Comparison of ENCODE assay signal across 8 cellular contexts in genomic region chr1:16009030-16009460, GRCh38. TPM values are rescaled to one million over a fixed set of nuclear protein-coding genes. Genes with fewer than 3 reads are reported as not detected.
A peak's percentile ranks its signal among the peaks of the same experiment; 100 is the strongest.
DNase-seq lines count a peak whose midpoint lies in the region; ATAC-seq and TF ChIP-seq lines count a peak whose summit lies in the region.

No MANE protein-coding gene starts in this region.

- H4K20me1 ChIP-seq in KMS-11 (ENCODE audit: insufficient read depth), result no peaks in the 10 kb centered on the region

- 0% methylated on average over 3 of the region's 4 CpGs; no CpG with 5 or more reads in 1 of the 2 donors for WGBS in transverse colon (ENCODE audit: low coverage in 1 of 2), 2 donors

- H3K9me3 ChIP-seq in SJSA1 (replicated peaks) (no peaks in the 10 kb centered on the region), parathyroid adenoma (ENCODE audit: control insufficient read depth, low read length) (no peaks in the 10 kb centered on the region), transverse colon (no peaks in the 10 kb centered on the region)

- no peaks in the 10 kb centered on the region for H3K36me3 ChIP-seq in KMS-11 (ENCODE audit: insufficient read depth)
- no peaks in the 10 kb centered on the region for H3K36me3 ChIP-seq in SJSA1
- no peaks in the 10 kb centered on the region for H3K36me3 ChIP-seq in parathyroid adenoma (ENCODE audit: control insufficient read depth, insufficient read depth, low read length)
- no peaks in the 10 kb centered on the region for H3K36me3 ChIP-seq in transverse colon

- ATAC-seq in foreskin keratinocyte (peak; percentile 24), GM21360 (IDR thresholded peaks at IDR 0.05; ENCODE audit: unreplicated experiment) (no peak)

- TF ChIP-seq POLR2A in transverse colon (IDR thresholded peaks at IDR 0.05), result no peak

- DNase-seq in DMS53 treated with DMSO at 0.1 percent for 48 hours (lab: John Stamatoyannopoulos, UW; ENCODE audit: unreplicated experiment) (peak; percentile 72), SJSA1 (ENCODE audit: low read depth in 1 of 2, low spot score in 2 of 2) (peak; percentile 73 to 85), foreskin keratinocyte (peak in 1 of 2 donors; percentile 46), transverse colon (peak; percentile 82)
- peak; percentile 53 for DNase-seq in activated effector memory CD4-positive, alpha-beta T cell treated with Interleukin-2 at 50 U/mL for 16 hours

- H3K4me1 ChIP-seq in KMS-11 (ENCODE audit: low read depth, poor library complexity, severe bottlenecking) (peaks cover 24% of the 10 kb centered on the region), SJSA1 (replicated peaks) (peaks cover 24% of the 10 kb centered on the region), foreskin keratinocyte (peaks cover 8% of the 10 kb centered on the region), parathyroid adenoma (peaks cover 4% of the 10 kb centered on the region), transverse colon (peaks cover 11 to 18% (median 18%) of the 10 kb centered on the region in 4 donors)

- H3K27ac ChIP-seq in KMS-11, result no peak overlapping the region
- no peak overlapping the region for H3K27ac ChIP-seq in SJSA1
- H3K27ac ChIP-seq in foreskin keratinocyte, result no peak overlapping the region
- no peak overlapping the region for H3K27ac ChIP-seq in parathyroid adenoma
- no peak overlapping the region for H3K27ac ChIP-seq in transverse colon

- H2AFZ ChIP-seq in KMS-11 (ENCODE audit: low read depth) (no peak overlapping the region), parathyroid adenoma (no peak overlapping the region)

- in situ Hi-C loops in transverse colon (cut with MboI; ENCODE audit: low pct_ligation_motif_present in 1 of 4, low pct_unique_long_range_greater_than_20kb in 1 of 4, low sequenced_read_pairs in 3 of 4), result no loop called here

- TF ChIP-seq CTCF in KMS-11 (conservative IDR thresholded peaks at IDR 0.05; ENCODE audit: low read depth, low read length) (peak; percentile 99), foreskin keratinocyte (conservative IDR thresholded peaks at IDR 0.05) (peak; percentile 92), parathyroid adenoma (IDR thresholded peaks at IDR 0.05) (peak; percentile 86), transverse colon (IDR thresholded peaks at IDR 0.05) (peak; percentile 94 to 98 (median 96))

- H3K9ac ChIP-seq in KMS-11, result no peak overlapping the region
- H3K9ac ChIP-seq in parathyroid adenoma, result no peak overlapping the region

- TF ChIP-seq EP300 in transverse colon (IDR thresholded peaks at IDR 0.05; ENCODE audit: low read depth), result no peak

- H3K4me3 ChIP-seq in KMS-11 (IDR thresholded peaks at IDR 0.05; ENCODE audit: insufficient read depth, low read depth, low read length), result no peak overlapping the region
- H3K4me3 ChIP-seq in SJSA1, result no peak overlapping the region
- H3K4me3 ChIP-seq in parathyroid adenoma (ENCODE audit: low read depth, low read length), result no peak overlapping the region
- H3K4me3 ChIP-seq in transverse colon, result no peak overlapping the region

- intact Hi-C loops in transverse colon (cut with DNase I; ENCODE audit: low total_unique reads), result loop anchor here (2.0 kb wide), 2 partner anchors 24 to 48 kb away; no protein-coding TSS in a partner anchor

- H3K27me3 ChIP-seq in KMS-11 (ENCODE audit: insufficient read depth, low read depth), result no peaks in the 10 kb centered on the region
- H3K27me3 ChIP-seq in SJSA1 (replicated peaks), result no peaks in the 10 kb centered on the region
- peaks cover 3% of the 10 kb centered on the region for H3K27me3 ChIP-seq in foreskin keratinocyte
- no peaks in the 10 kb centered on the region for H3K27me3 ChIP-seq in parathyroid adenoma (ENCODE audit: control insufficient read depth, insufficient read depth, low read length)
- no peaks in the 10 kb centered on the region for H3K27me3 ChIP-seq in transverse colon

- H3K4me2 ChIP-seq in KMS-11 (no peak overlapping the region), parathyroid adenoma (ENCODE audit: low read length) (no peak overlapping the region)

- H3K79me2 ChIP-seq in KMS-11 (ENCODE audit: insufficient read depth, low read depth) (no peaks in the 10 kb centered on the region), parathyroid adenoma (no peaks in the 10 kb centered on the region)

RNA-seq across cellular contexts. Expression of gene SRARP, which starts 5.0 kb away (rescaled TPM):
- not detected in 2 replicates for total RNA-seq in SJSA1 (2014; rRNA removed; shearing (Covaris generic))
- not detected in 2 replicates for total RNA-seq in foreskin keratinocyte
- not detected in 2 replicates for polyA plus RNA-seq in foreskin keratinocyte
- not detected for total RNA-seq in transverse colon

RNA-seq across cellular contexts. Expression of gene HSPB7, which starts 8.8 kb away (rescaled TPM):
- total RNA-seq in SJSA1 (2014; rRNA removed; shearing (Covaris generic)), result not detected in 2 replicates
- total RNA-seq in foreskin keratinocyte (not detected in 2 replicates), transverse colon (10 to 100 TPM in 2 of 4 donors, 1 to 10 TPM in 2; 6.0 to 63.1 (median 9.2) TPM)
- polyA plus RNA-seq in foreskin keratinocyte, result not detected in 2 replicates

RNA-seq across cellular contexts. Expression of gene CLCNKA, which starts 12.8 kb away (rescaled TPM):
- not detected in 2 replicates for total RNA-seq in SJSA1 (2014; rRNA removed; shearing (Covaris generic))
- total RNA-seq in foreskin keratinocyte (not detected in 2 replicates), transverse colon (10 to 100 TPM in 1 of 4 donors, under 1 TPM in 2, not detected in 1; 0.68 to 21.7 (median 0.79) TPM)
- polyA plus RNA-seq in foreskin keratinocyte, result not detected in 2 replicates

RNA-seq across cellular contexts. Expression of gene ZBTB17, which starts 33.1 kb away (rescaled TPM):
- total RNA-seq in SJSA1 (2014; rRNA removed; shearing (Covaris generic)), result 26.6 and 33.6 TPM in 2 replicates
- total RNA-seq in foreskin keratinocyte (29.7 and 29.8 TPM in 2 replicates), transverse colon (100 to 1,000 TPM in 1 of 4 donors, 10 to 100 TPM in 3; 33.3 to 113 (median 50.5) TPM)
- 22.0 and 26.5 TPM in 2 replicates for polyA plus RNA-seq in foreskin keratinocyte

RNA-seq across cellular contexts. Expression of gene CLCNKB, which starts 34.5 kb away (rescaled TPM):
- total RNA-seq in SJSA1 (2014; rRNA removed; shearing (Covaris generic)), result not detected in 2 replicates
- total RNA-seq in foreskin keratinocyte, result not detected in 2 replicates
- polyA plus RNA-seq in foreskin keratinocyte, result not detected in 2 replicates
- total RNA-seq in transverse colon, result 1 to 10 TPM in 1 of 4 donors, under 1 TPM in 1, not detected in 2; 0.48 to 1.1 TPM
